In genomic region chrX:118215346-118215745, GRCh38 we compare ENCODE assay signal across 18 cellular contexts.
"Had no signal": no experiment of that assay in that cellular context is flagged by ENCODE, and none has a peak within 500 bp of the region (broad histone marks: within the 10 kb centered on the region; RNA-seq: fewer than 3 reads in every experiment).

No MANE protein-coding gene starts in this region.

- H3K36me3 Mint-ChIP-seq: activated naive CD4-positive, alpha-beta T cell treated with anti-CD3 and anti-CD28 coated beads, Interleukin-2, amount 10 ng/mL, durations not matched to agents 7 days and 5 days; immature natural killer cell; natural killer cell treated with Interleukin-12 subunit alpha and Interleukin-12 subunit beta and Interleukin-15 and Interleukin-18, amount 100 ng/mL, for 72 hours; stimulated activated memory B cell treated with anti-CD40 and anti-IgM and Interleukin-4, amounts not matched to agents 10 μg/mL and 1 μg/mL and 100 μg/mL, for 72 hours had no signal

- H3K4me1 Mint-ChIP-seq: activated naive CD8-positive, alpha-beta T cell treated with anti-CD3 and anti-CD28 coated beads, Interleukin-2, amount 50 U/mL, for 24 hours; central memory CD8-positive, alpha-beta T cell had no signal

- H3K27ac Mint-ChIP-seq: activated CD8-positive, alpha-beta T cell treated with anti-CD3 and anti-CD28 coated beads, Interleukin-2, amount 10 ng/mL, durations not matched to agents 7 days and 5 days; activated naive CD4-positive, alpha-beta T cell treated with anti-CD3 and anti-CD28 coated beads, Interleukin-2, amount 10 ng/mL, durations not matched to agents 7 days and 5 days; activated naive CD8-positive, alpha-beta T cell treated with anti-CD3 and anti-CD28 coated beads, Interleukin-2, amount 50 U/mL, for 24 hours; immature natural killer cell; natural killer cell treated with Interleukin-12 subunit alpha and Interleukin-12 subunit beta and Interleukin-15 and Interleukin-18, amount 100 ng/mL, for 72 hours; stimulated activated memory B cell treated with anti-CD40 and anti-IgM and Interleukin-4, amounts not matched to agents 10 μg/mL and 1 μg/mL and 100 μg/mL, for 72 hours had no signal

- DNase-seq: activated CD4-positive, alpha-beta T cell treated with anti-CD3 and anti-CD28 coated beads for 48 hours; activated CD4-positive, CD25-positive, alpha-beta regulatory T cell; activated CD8-positive, alpha-beta T cell treated with anti-CD3 and anti-CD28 coated beads, Interleukin-2, amount 10 ng/mL, durations not matched to agents 7 days and 5 days; activated effector memory CD4-positive, alpha-beta T cell treated with Interleukin-2 at 50 U/mL for 16 hours; activated naive CD4-positive, alpha-beta T cell treated with anti-CD3 and anti-CD28 coated beads, Interleukin-2, amount 10 ng/mL, durations not matched to agents 7 days and 5 days; activated naive CD8-positive, alpha-beta T cell treated with anti-CD3 and anti-CD28 coated beads, Interleukin-2, amount 50 U/mL, for 24 hours; activated T-cell treated with anti-CD3 and anti-CD28 coated beads, Interleukin-2, amount 50 U/mL, for 4 hours; anterior cingulate cortex; brain microvascular endothelial cell; colonic mucosa; immature natural killer cell; sigmoid colon; stimulated activated CD4-positive, alpha-beta T cell treated with anti-CD3 and anti-CD28 coated beads, Interleukin-4, amount 100 ng/mL, for 4 hours; testis; upper lobe of right lung had no signal

- H3K27me3 Mint-ChIP-seq: activated naive CD4-positive, alpha-beta T cell treated with anti-CD3 and anti-CD28 coated beads, Interleukin-2, amount 10 ng/mL, durations not matched to agents 7 days and 5 days; activated naive CD8-positive, alpha-beta T cell treated with anti-CD3 and anti-CD28 coated beads, Interleukin-2, amount 50 U/mL, for 24 hours; natural killer cell treated with Interleukin-12 subunit alpha and Interleukin-12 subunit beta and Interleukin-15 and Interleukin-18, amount 100 ng/mL, for 72 hours; stimulated activated memory B cell treated with anti-CD40 and anti-IgM and Interleukin-4, amounts not matched to agents 10 μg/mL and 1 μg/mL and 100 μg/mL, for 72 hours had no signal

- H3K9me3 Mint-ChIP-seq: activated naive CD4-positive, alpha-beta T cell treated with anti-CD3 and anti-CD28 coated beads, Interleukin-2, amount 10 ng/mL, durations not matched to agents 7 days and 5 days; activated naive CD8-positive, alpha-beta T cell treated with anti-CD3 and anti-CD28 coated beads, Interleukin-2, amount 50 U/mL, for 24 hours; activated T-cell treated with anti-CD3 and anti-CD28 coated beads, Interleukin-2, amount 50 U/mL, for 4 hours; central memory CD8-positive, alpha-beta T cell; immature natural killer cell; natural killer cell treated with Interleukin-12 subunit alpha and Interleukin-12 subunit beta and Interleukin-15 and Interleukin-18, amount 100 ng/mL, for 72 hours; stimulated activated memory B cell treated with anti-CD40 and anti-IgM and Interleukin-4, amounts not matched to agents 10 μg/mL and 1 μg/mL and 100 μg/mL, for 72 hours had no signal

- ATAC-seq: activated CD8-positive, alpha-beta T cell treated with anti-CD3 and anti-CD28 coated beads, Interleukin-2, amount 10 ng/mL, durations not matched to agents 7 days and 5 days; activated naive CD8-positive, alpha-beta T cell treated with anti-CD3 and anti-CD28 coated beads, Interleukin-2, amount 50 U/mL, for 24 hours; activated T-cell treated with anti-CD3 and anti-CD28 coated beads, Interleukin-2, amount 50 U/mL, for 4 hours; natural killer cell treated with Interleukin-12 subunit alpha and Interleukin-12 subunit beta and Interleukin-15 and Interleukin-18, amount 100 ng/mL, for 72 hours; stimulated activated memory B cell treated with anti-CD40 and anti-IgM and Interleukin-4, amounts not matched to agents 10 μg/mL and 1 μg/mL and 100 μg/mL, for 72 hours; upper lobe of right lung had no signal

- H3K4me3 Mint-ChIP-seq: activated CD8-positive, alpha-beta T cell treated with anti-CD3 and anti-CD28 coated beads, Interleukin-2, amount 10 ng/mL, durations not matched to agents 7 days and 5 days; activated naive CD4-positive, alpha-beta T cell treated with anti-CD3 and anti-CD28 coated beads, Interleukin-2, amount 10 ng/mL, durations not matched to agents 7 days and 5 days; activated naive CD8-positive, alpha-beta T cell treated with anti-CD3 and anti-CD28 coated beads, Interleukin-2, amount 50 U/mL, for 24 hours; activated T-cell treated with anti-CD3 and anti-CD28 coated beads, Interleukin-2, amount 50 U/mL, for 4 hours; central memory CD8-positive, alpha-beta T cell; immature natural killer cell; natural killer cell treated with Interleukin-12 subunit alpha and Interleukin-12 subunit beta and Interleukin-15 and Interleukin-18, amount 100 ng/mL, for 72 hours; stimulated activated memory B cell treated with anti-CD40 and anti-IgM and Interleukin-4, amounts not matched to agents 10 μg/mL and 1 μg/mL and 100 μg/mL, for 72 hours had no signal
